Comparison of ENCODE assay signal across 1 cellular context in the genomic region with DNA sequence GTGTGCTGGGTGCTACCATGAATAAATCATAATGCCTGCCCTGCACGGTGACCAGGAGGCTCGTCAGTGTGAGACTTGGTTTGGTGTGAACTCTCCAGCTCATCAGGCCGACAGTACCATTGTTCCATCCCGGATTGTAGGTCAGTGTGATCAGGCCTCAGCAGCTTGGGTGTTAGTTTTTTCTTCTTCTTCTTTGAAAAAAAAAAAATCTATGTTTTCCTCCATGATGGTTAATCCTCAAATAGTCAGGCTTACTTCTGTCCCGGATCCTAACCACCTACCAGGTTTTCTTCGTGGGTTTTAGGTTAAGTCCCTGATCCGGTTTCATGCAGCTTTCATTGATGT.
TF ChIP-seq lines count a peak whose summit lies in the region.

No MANE protein-coding gene starts in this region.

TF ChIP-seq in GM23338, 12 proteins besides CTCF, POLR2A, EP300 and RAD21 (continued from another document):
- TF ChIP-seq, protein P1, sequence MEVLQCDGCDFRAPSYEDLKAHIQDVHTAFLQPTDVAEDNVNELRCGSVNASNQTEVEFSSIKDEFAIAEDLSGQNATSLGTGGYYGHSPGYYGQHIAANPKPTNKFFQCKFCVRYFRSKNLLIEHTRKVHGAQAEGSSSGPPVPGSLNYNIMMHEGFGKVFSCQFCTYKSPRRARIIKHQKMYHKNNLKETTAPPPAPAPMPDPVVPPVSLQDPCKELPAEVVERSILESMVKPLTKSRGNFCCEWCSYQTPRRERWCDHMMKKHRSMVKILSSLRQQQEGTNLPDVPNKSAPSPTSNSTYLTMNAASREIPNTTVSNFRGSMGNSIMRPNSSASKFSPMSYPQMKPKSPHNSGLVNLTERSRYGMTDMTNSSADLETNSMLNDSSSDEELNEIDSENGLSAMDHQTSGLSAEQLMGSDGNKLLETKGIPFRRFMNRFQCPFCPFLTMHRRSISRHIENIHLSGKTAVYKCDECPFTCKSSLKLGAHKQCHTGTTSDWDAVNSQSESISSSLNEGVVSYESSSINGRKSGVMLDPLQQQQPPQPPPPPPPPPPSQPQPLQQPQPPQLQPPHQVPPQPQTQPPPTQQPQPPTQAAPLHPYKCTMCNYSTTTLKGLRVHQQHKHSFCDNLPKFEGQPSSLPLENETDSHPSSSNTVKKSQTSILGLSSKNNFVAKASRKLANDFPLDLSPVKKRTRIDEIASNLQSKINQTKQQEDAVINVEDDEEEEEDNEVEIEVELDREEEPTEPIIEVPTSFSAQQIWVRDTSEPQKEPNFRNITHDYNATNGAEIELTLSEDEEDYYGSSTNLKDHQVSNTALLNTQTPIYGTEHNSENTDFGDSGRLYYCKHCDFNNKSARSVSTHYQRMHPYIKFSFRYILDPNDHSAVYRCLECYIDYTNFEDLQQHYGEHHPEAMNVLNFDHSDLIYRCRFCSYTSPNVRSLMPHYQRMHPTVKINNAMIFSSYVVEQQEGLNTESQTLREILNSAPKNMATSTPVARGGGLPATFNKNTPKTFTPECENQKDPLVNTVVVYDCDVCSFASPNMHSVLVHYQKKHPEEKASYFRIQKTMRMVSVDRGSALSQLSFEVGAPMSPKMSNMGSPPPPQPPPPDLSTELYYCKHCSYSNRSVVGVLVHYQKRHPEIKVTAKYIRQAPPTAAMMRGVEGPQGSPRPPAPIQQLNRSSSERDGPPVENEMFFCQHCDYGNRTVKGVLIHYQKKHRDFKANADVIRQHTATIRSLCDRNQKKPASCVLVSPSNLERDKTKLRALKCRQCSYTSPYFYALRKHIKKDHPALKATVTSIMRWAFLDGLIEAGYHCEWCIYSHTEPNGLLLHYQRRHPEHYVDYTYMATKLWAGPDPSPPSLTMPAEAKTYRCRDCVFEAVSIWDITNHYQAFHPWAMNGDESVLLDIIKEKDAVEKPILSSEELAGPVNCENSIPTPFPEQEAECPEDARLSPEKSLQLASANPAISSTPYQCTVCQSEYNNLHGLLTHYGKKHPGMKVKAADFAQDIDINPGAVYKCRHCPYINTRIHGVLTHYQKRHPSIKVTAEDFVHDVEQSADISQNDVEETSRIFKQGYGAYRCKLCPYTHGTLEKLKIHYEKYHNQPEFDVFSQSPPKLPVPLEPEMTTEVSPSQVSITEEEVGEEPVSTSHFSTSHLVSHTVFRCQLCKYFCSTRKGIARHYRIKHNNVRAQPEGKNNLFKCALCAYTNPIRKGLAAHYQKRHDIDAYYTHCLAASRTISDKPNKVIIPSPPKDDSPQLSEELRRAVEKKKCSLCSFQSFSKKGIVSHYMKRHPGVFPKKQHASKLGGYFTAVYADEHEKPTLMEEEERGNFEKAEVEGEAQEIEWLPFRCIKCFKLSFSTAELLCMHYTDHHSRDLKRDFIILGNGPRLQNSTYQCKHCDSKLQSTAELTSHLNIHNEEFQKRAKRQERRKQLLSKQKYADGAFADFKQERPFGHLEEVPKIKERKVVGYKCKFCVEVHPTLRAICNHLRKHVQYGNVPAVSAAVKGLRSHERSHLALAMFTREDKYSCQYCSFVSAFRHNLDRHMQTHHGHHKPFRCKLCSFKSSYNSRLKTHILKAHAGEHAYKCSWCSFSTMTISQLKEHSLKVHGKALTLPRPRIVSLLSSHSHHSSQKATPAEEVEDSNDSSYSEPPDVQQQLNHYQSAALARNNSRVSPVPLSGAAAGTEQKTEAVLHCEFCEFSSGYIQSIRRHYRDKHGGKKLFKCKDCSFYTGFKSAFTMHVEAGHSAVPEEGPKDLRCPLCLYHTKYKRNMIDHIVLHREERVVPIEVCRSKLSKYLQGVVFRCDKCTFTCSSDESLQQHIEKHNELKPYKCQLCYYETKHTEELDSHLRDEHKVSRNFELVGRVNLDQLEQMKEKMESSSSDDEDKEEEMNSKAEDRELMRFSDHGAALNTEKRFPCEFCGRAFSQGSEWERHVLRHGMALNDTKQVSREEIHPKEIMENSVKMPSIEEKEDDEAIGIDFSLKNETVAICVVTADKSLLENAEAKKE (CRISPR knock-in tag; IDR thresholded peaks at IDR 0.05): no peak
- TF ChIP-seq, protein P2, sequence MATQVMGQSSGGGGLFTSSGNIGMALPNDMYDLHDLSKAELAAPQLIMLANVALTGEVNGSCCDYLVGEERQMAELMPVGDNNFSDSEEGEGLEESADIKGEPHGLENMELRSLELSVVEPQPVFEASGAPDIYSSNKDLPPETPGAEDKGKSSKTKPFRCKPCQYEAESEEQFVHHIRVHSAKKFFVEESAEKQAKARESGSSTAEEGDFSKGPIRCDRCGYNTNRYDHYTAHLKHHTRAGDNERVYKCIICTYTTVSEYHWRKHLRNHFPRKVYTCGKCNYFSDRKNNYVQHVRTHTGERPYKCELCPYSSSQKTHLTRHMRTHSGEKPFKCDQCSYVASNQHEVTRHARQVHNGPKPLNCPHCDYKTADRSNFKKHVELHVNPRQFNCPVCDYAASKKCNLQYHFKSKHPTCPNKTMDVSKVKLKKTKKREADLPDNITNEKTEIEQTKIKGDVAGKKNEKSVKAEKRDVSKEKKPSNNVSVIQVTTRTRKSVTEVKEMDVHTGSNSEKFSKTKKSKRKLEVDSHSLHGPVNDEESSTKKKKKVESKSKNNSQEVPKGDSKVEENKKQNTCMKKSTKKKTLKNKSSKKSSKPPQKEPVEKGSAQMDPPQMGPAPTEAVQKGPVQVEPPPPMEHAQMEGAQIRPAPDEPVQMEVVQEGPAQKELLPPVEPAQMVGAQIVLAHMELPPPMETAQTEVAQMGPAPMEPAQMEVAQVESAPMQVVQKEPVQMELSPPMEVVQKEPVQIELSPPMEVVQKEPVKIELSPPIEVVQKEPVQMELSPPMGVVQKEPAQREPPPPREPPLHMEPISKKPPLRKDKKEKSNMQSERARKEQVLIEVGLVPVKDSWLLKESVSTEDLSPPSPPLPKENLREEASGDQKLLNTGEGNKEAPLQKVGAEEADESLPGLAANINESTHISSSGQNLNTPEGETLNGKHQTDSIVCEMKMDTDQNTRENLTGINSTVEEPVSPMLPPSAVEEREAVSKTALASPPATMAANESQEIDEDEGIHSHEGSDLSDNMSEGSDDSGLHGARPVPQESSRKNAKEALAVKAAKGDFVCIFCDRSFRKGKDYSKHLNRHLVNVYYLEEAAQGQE (IDR thresholded peaks at IDR 0.05; ENCODE audit: unreplicated experiment): no peak
- TF ChIP-seq ZNF114 (CRISPR knock-in tag; IDR thresholded peaks at IDR 0.05) (no peak), JUNB (IDR thresholded peaks at IDR 0.05; ENCODE audit: unreplicated experiment) (no peak), EZH2 (IDR thresholded peaks at IDR 0.05; ENCODE audit: low read depth, unreplicated experiment) (no peak)
- TF ChIP-seq, protein P3, sequence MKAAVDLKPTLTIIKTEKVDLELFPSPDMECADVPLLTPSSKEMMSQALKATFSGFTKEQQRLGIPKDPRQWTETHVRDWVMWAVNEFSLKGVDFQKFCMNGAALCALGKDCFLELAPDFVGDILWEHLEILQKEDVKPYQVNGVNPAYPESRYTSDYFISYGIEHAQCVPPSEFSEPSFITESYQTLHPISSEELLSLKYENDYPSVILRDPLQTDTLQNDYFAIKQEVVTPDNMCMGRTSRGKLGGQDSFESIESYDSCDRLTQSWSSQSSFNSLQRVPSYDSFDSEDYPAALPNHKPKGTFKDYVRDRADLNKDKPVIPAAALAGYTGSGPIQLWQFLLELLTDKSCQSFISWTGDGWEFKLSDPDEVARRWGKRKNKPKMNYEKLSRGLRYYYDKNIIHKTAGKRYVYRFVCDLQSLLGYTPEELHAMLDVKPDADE (IDR thresholded peaks at IDR 0.05): no peak
TF ChIP-seq in GM23338: peak in this region for 0.
